In the genomic region with DNA sequence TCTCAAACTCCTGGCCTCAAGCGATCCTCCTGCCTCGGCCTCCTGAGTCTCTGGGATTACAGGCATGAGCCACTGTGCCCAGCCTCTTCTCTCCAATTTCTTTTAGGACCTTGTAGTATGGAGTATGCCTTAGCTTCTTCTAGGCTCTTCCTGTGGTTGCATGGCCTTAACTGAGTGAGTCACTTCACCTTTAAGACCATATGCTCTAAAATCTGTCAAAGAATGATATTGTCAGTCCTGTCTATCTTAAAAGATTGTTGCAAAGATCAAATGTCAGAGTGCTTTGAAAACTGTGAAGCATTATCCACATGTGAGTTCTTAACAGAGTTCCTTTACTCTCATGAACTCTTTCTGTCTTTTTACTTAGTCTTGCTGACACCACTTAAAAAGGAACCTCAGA, we compare ENCODE assay signal across 12 cellular contexts. TPM values are rescaled to one million over a fixed set of nuclear protein-coding genes. Genes with fewer than 3 reads are reported as not detected.
A peak's percentile ranks its signal among the peaks of the same experiment; 100 is the strongest.
DNase-seq lines count a peak whose midpoint lies in the region; ATAC-seq, FAIRE-seq and TF ChIP-seq lines count a peak whose summit lies in the region.
"Had no signal": no experiment of that assay in that cellular context is flagged by ENCODE, and none has a peak within 500 bp of the region (broad histone marks: within the 10 kb centered on the region; RNA-seq: fewer than 3 reads in every experiment).

No MANE protein-coding gene starts in this region.

- WGBS in tibial nerve, 2 donors = 91 to 97% methylated on average over 2 of the region's 2 CpGs
- WGBS in mesendoderm (ENCODE audit: extremely low coverage, insufficient coverage, low lambda C conversion rate) = no CpG with 5 or more reads among the region's 2 CpGs

- no peak overlapping the region for H2BK120ac ChIP-seq in mesendoderm (ENCODE audit: low read depth, low read length)

- H3K36me3 ChIP-seq in breast epithelium (no peaks in the 10 kb centered on the region), keratinocyte (ENCODE audit: control insufficient read depth in 2 of 2, extremely low read depth in 1 of 2, insufficient read depth in 2 of 2, low read length in 2 of 2) (peaks cover 3 to 4% of the 10 kb centered on the region in 2 experiments), tibial nerve (no peaks in the 10 kb centered on the region), mesendoderm (ENCODE audit: control insufficient read depth, insufficient read depth, low read length) (no peaks in the 10 kb centered on the region)
- H3K36me3 ChIP-seq: spleen had no signal

- POLR2A ChIA-PET in MCF 10A (lab: Yijun Ruan, JAX) = interaction anchor here (0.6 to 3.5 kb wide), 10 partner anchors 9 to 128 kb away, joined by 3 to 27 read pairs (median 4); a partner anchor contains a TSS
- POLR2A ChIA-PET in activated CD8-positive, alpha-beta T cell treated with anti-CD3 and anti-CD28 coated beads for 36 hours (lab: Charles Lee) = interaction anchor here (0.7 to 1.9 kb wide), 9 partner anchors 8 to 101 kb away, joined by 3 to 15 read pairs (median 4); a partner anchor contains a TSS

- dilution Hi-C loops in keratinocyte (cut with MboI; ENCODE audit: extremely low pct_ligation_motif_present, low sequenced_read_pairs) = no loop called here

- no peak overlapping the region for H4K8ac ChIP-seq in mesendoderm (ENCODE audit: low read depth, low read length)

- DNase-seq in MCF 10A (ENCODE audit: unreplicated experiment) (peak; percentile 38), breast epithelium (ENCODE audit: low spot score in 2 of 2) (no peak), keratinocyte (ENCODE audit: low read depth, low spot score) (no peak), tibial nerve (ENCODE audit: low spot score in 2 of 2) (no peak), NCI-H2029 treated with DMSO at 0.1 percent for 48 hours (lab: John Stamatoyannopoulos, UW) (no peak), mesendoderm (no peak), glomerular visceral epithelial cell (ENCODE audit: extremely low spot score) (no peak)
- DNase-seq in activated CD8-positive, alpha-beta T cell treated with anti-CD3 and anti-CD28 coated beads for 36 hours = no peak
- DNase-seq: spleen; stimulated activated naive CD4-positive, alpha-beta T cell had no signal

- H3K4me1 Mint-ChIP-seq in MCF 10A (ENCODE audit: insufficient read depth, unreplicated experiment) = peaks cover 34% of the 10 kb centered on the region
- peaks cover 52% of the 10 kb centered on the region for H3K4me1 Mint-ChIP-seq in activated CD8-positive, alpha-beta T cell treated with anti-CD3 and anti-CD28 coated beads for 36 hours (ENCODE audit: low read depth)

- no peak overlapping the region for H3K4me3 ChIP-seq in breast epithelium
- H3K4me3 ChIP-seq in keratinocyte (ENCODE audit: control insufficient read depth in 2 of 3, extremely low read depth in 1 of 3, insufficient read depth in 2 of 3, low read depth in 1 of 3, low read length in 3 of 3) = no peak overlapping the region
- H3K4me3 ChIP-seq in tibial nerve = no peak overlapping the region
- H3K4me3 ChIP-seq in mesendoderm (ENCODE audit: low read length) = no peak overlapping the region
- H3K4me3 ChIP-seq: SK-N-MC, spleen had no signal

- H3K23ac ChIP-seq in mesendoderm (ENCODE audit: low read length) = no peak overlapping the region

- H4K20me1 ChIP-seq in keratinocyte (ENCODE audit: control insufficient read depth, extremely low read depth, insufficient read depth, low read length) = no peaks in the 10 kb centered on the region

- TF ChIP-seq CTCF in MCF 10A (IDR thresholded peaks at IDR 0.05; ENCODE audit: unreplicated experiment) (no peak), breast epithelium (IDR thresholded peaks at IDR 0.05) (no peak), keratinocyte (optimal IDR thresholded peaks at IDR 0.05 in 1 of 3, IDR thresholded peaks at IDR 0.05 in 1 of 3, conservative IDR thresholded peaks at IDR 0.05 in 1 of 3; ENCODE audit: extremely low read depth in 1 of 3, insufficient read depth in 2 of 3, low read length in 3 of 3) (no peak), tibial nerve (IDR thresholded peaks at IDR 0.05) (no peak)
- TF ChIP-seq CTCF in activated CD8-positive, alpha-beta T cell treated with anti-CD3 and anti-CD28 coated beads for 36 hours (IDR thresholded peaks at IDR 0.05) = no peak

- no peak overlapping the region for H2AK5ac ChIP-seq in mesendoderm (ENCODE audit: low read length)

- H3K9me3 ChIP-seq in breast epithelium (no peaks in the 10 kb centered on the region), keratinocyte (ENCODE audit: control insufficient read depth, low read depth, low read length) (no peaks in the 10 kb centered on the region), tibial nerve (no peaks in the 10 kb centered on the region)
- H3K9me3 ChIP-seq: spleen had no signal

- peaks cover 0 to 4% of the 10 kb centered on the region in 2 donors for H3K4me1 ChIP-seq in breast epithelium
- H3K4me1 ChIP-seq in keratinocyte (ENCODE audit: control insufficient read depth, extremely low read depth, insufficient read depth, low read length) = peaks cover 33% of the 10 kb centered on the region
- peaks cover 0 to 71% (median 34%) of the 10 kb centered on the region in 4 donors for H3K4me1 ChIP-seq in tibial nerve
- H3K4me1 ChIP-seq in mesendoderm (ENCODE audit: control insufficient read depth, low read depth, low read length) = no peaks in the 10 kb centered on the region

- H3K27me3 Mint-ChIP-seq in MCF 10A (ENCODE audit: insufficient read depth, unreplicated experiment) = no peaks in the 10 kb centered on the region
- no peaks in the 10 kb centered on the region for H3K27me3 Mint-ChIP-seq in activated CD8-positive, alpha-beta T cell treated with anti-CD3 and anti-CD28 coated beads for 36 hours

- TSS peak; percentile 91 for BruUV-seq in MCF 10A (replicated peaks; lab: Mats Ljungman, UMichigan)

- H3K18ac ChIP-seq in mesendoderm (ENCODE audit: low read length) = no peak overlapping the region

- peak; percentile 80 for FAIRE-seq in keratinocyte (lab: Jason Lieb, UNC)

- no peak overlapping the region for H3K4ac ChIP-seq in mesendoderm (ENCODE audit: low read depth, low read length)

- CTCF ChIA-PET in MCF 10A (lab: Yijun Ruan, JAX) = interaction anchor here (0.6 to 1.3 kb wide), 13 partner anchors 9 to 324 kb away, joined by 3 to 10 read pairs (median 4); no protein-coding TSS in a partner anchor
- CTCF ChIA-PET in activated CD8-positive, alpha-beta T cell treated with anti-CD3 and anti-CD28 coated beads for 36 hours (lab: Charles Lee) = interaction anchor here (0.7 to 2.3 kb wide), 8 partner anchors 10 to 397 kb away, joined by 3 to 7 read pairs (median 3); no protein-coding TSS in a partner anchor

- no peaks in the 10 kb centered on the region for H3K79me1 ChIP-seq in mesendoderm (ENCODE audit: low read length)

- no peak overlapping the region for H2BK5ac ChIP-seq in mesendoderm (ENCODE audit: low read length)

- H3K79me2 ChIP-seq in keratinocyte (ENCODE audit: control insufficient read depth, insufficient read depth, low read length) (peaks cover 60% of the 10 kb centered on the region), mesendoderm (ENCODE audit: control insufficient read depth, insufficient read depth, low read length) (no peaks in the 10 kb centered on the region)

- intact Hi-C loops in MCF 10A (cut with micrococcal nuclease) = loop anchor here (1.0 to 5.0 kb wide), 7 partner anchors 10 to 160 kb away; a partner anchor contains a TSS
- intact Hi-C loops in breast epithelium (cut with DNase I; ENCODE audit: low total_unique reads) = no loop called here
- intact Hi-C loops in activated CD8-positive, alpha-beta T cell treated with anti-CD3 and anti-CD28 coated beads for 36 hours (cut with micrococcal nuclease) = no loop called here

- H3K4me3 Mint-ChIP-seq in MCF 10A (ENCODE audit: unreplicated experiment) = no peak overlapping the region
- no peak overlapping the region for H3K4me3 Mint-ChIP-seq in activated CD8-positive, alpha-beta T cell treated with anti-CD3 and anti-CD28 coated beads for 36 hours

- no peak overlapping the region for H2BK15ac ChIP-seq in mesendoderm (replicated peaks; ENCODE audit: low read depth)

- TF ChIP-seq EP300 in tibial nerve (IDR thresholded peaks at IDR 0.05) = no peak

- H2AFZ ChIP-seq in keratinocyte (ENCODE audit: control insufficient read depth, low read length) = no peak overlapping the region

- no peak overlapping the region for H4K5ac ChIP-seq in mesendoderm (ENCODE audit: low read length)

- TF ChIP-seq POLR2A in breast epithelium (IDR thresholded peaks at IDR 0.05) (no peak), tibial nerve (IDR thresholded peaks at IDR 0.05) (no peak)

- peak; percentile 81 for ATAC-seq in activated CD8-positive, alpha-beta T cell treated with anti-CD3 and anti-CD28 coated beads for 36 hours
- ATAC-seq: left lobe of liver had no signal

- H3K9me1 ChIP-seq in keratinocyte (ENCODE audit: control insufficient read depth, extremely low read depth, insufficient read depth, low read length) = peaks cover 2% of the 10 kb centered on the region

- H3K27ac Mint-ChIP-seq in MCF 10A (ENCODE audit: low read depth, unreplicated experiment) = peak overlapping the region; percentile 58
- H3K27ac Mint-ChIP-seq in activated CD8-positive, alpha-beta T cell treated with anti-CD3 and anti-CD28 coated beads for 36 hours = peak overlapping the region; percentile 27

- no peaks in the 10 kb centered on the region for H3K9me3 Mint-ChIP-seq in MCF 10A (ENCODE audit: unreplicated experiment)
- H3K9me3 Mint-ChIP-seq in activated CD8-positive, alpha-beta T cell treated with anti-CD3 and anti-CD28 coated beads for 36 hours = no peaks in the 10 kb centered on the region

- H3K9ac ChIP-seq in keratinocyte (ENCODE audit: control insufficient read depth, extremely low read depth, insufficient read depth, low read length) (peak overlapping the region; percentile 76), mesendoderm (ENCODE audit: low read length) (no peak overlapping the region)

- peak overlapping the region; percentile 57 for H3K4me2 ChIP-seq in keratinocyte (ENCODE audit: control insufficient read depth, extremely low read depth, insufficient read depth, low read depth, low read length)
- H3K4me2 ChIP-seq in mesendoderm (ENCODE audit: low read length) = no peak overlapping the region

- no peaks in the 10 kb centered on the region for H3K36me3 Mint-ChIP-seq in MCF 10A (ENCODE audit: insufficient read depth, unreplicated experiment)
- H3K36me3 Mint-ChIP-seq in activated CD8-positive, alpha-beta T cell treated with anti-CD3 and anti-CD28 coated beads for 36 hours (ENCODE audit: low read depth) = no peaks in the 10 kb centered on the region

- H3K27me3 ChIP-seq in breast epithelium (no peaks in the 10 kb centered on the region), keratinocyte (ENCODE audit: control insufficient read depth, extremely low read depth, insufficient read depth, low read length) (no peaks in the 10 kb centered on the region), tibial nerve (no peaks in the 10 kb centered on the region), mesendoderm (ENCODE audit: insufficient read depth, low read length, poor library complexity) (no peaks in the 10 kb centered on the region)
- H3K27me3 ChIP-seq: spleen had no signal

- H3K56ac ChIP-seq in mesendoderm (ENCODE audit: low read length) = no peak overlapping the region

- no peak overlapping the region for H3K27ac ChIP-seq in breast epithelium
- H3K27ac ChIP-seq in keratinocyte (ENCODE audit: control insufficient read depth, insufficient read depth, low read length) = peak overlapping the region; percentile 77
- H3K27ac ChIP-seq in tibial nerve = peak overlapping the region in 3 of 4 donors; percentile 5 to 60 (median 58)
- no peak overlapping the region for H3K27ac ChIP-seq in mesendoderm (ENCODE audit: low read depth, low read length)
- H3K27ac ChIP-seq: SK-N-MC had no signal

RNA-seq across cellular contexts. Expression of a gene that starts 37.2 kb away (rescaled TPM):
- total RNA-seq in MCF 10A (2022) (15.4 and 17.0 TPM in 2 replicates), breast epithelium (10 to 100 TPM; 55.7 to 97.1 (median 59.1) TPM), tibial nerve (100 to 1,000 TPM in 1 of 4 donors, 10 to 100 TPM in 3; 78.6 to 135 (median 85.0) TPM)
- total RNA-seq in activated CD8-positive, alpha-beta T cell treated with anti-CD3 and anti-CD28 coated beads for 36 hours = 10 to 100 TPM; 12.0 to 15.9 TPM
- 76.9 to 112 TPM (median 84.8 TPM) in 3 replicates for polyA plus RNA-seq in keratinocyte
- polyA plus RNA-seq in keratinocyte (2011; ENCODE audit: low read depth) = 27.7 TPM
- polyA plus RNA-seq in keratinocyte (2011; cell fraction: cytosol; rRNA removed) = 26.3 and 45.0 TPM in 2 replicates
- 201 and 208 TPM in 2 replicates for polyA plus RNA-seq in keratinocyte (2011; cell fraction: nucleus; rRNA removed)
- polyA plus RNA-seq in keratinocyte (2012; ENCODE audit: low replicate concordance) = 61.6 and 86.8 TPM in 2 replicates
- 144 to 335 TPM (median 224 TPM) in 3 replicates for polyA minus RNA-seq in keratinocyte
- 83.3 TPM for polyA minus RNA-seq in keratinocyte (2011; cell fraction: cytosol; rRNA and poly(A)+ RNA removed)
- polyA minus RNA-seq in keratinocyte (2011; cell fraction: nucleus; rRNA and poly(A)+ RNA removed) = 266 and 461 TPM in 2 replicates
- polyA plus RNA-seq in mesendoderm (2013, experiment 1 of 2) = 9.3 TPM
- polyA plus RNA-seq in mesendoderm (2013, experiment 2 of 2) = 8.2 TPM

Comparison
In these comparisons a context has a peak if more than half of its experiments do, and no peak if none do; other contexts are left out.
1. H3K27ac ChIP-seq: peak in keratinocyte (single experiment) and tibial nerve (3 of 4); none in breast epithelium (0 of 2) and mesendoderm (single experiment).